ENCODE assay signal across 9 cellular contexts in the genomic region with DNA sequence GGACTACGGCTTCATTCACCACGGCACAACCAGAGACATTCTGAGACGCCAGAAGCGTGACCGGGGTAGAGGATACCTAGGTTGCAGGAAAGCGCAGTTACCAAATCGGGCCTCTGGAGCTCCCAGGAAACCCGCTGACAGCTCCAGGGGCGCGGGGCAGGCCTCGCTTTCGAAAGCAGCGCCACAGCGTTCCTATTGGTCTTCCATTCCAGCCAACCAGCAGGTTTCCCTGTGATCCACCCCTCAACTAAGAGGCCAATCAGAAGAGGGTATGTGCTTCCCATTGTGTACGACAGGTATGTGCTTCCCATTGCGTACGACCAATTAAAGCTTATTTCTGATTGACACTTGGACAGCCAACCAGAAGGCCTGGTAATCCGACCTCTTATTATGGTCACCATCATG. TPM values are rescaled to one million over a fixed set of nuclear protein-coding genes. Genes with fewer than 3 reads are reported as not detected.
A peak's percentile ranks its signal among the peaks of the same experiment; 100 is the strongest.
DNase-seq lines count a peak whose midpoint lies in the region; ATAC-seq and TF ChIP-seq lines count a peak whose summit lies in the region.
"Had no signal": no experiment of that assay in that cellular context is flagged by ENCODE, and none has a peak within 500 bp of the region (broad histone marks: within the 10 kb centered on the region; RNA-seq: fewer than 3 reads in every experiment).

No MANE protein-coding gene starts in this region.

- H3K27me3 Mint-ChIP-seq in CD8-positive, alpha-beta T cell (ENCODE audit: low read depth), result no peaks in the 10 kb centered on the region
- H3K27me3 Mint-ChIP-seq: activated naive CD4-positive, alpha-beta T cell treated with anti-CD3 and anti-CD28 coated beads, Interleukin-2, amount 50 U/mL, for 24 hours had no signal

- H3K9me3 Mint-ChIP-seq in activated naive CD4-positive, alpha-beta T cell treated with anti-CD3 and anti-CD28 coated beads, Interleukin-2, amount 50 U/mL, for 72 hours, result no peaks in the 10 kb centered on the region
- no peaks in the 10 kb centered on the region for H3K9me3 Mint-ChIP-seq in CD8-positive, alpha-beta T cell
- H3K9me3 Mint-ChIP-seq: activated naive CD4-positive, alpha-beta T cell treated with anti-CD3 and anti-CD28 coated beads, Interleukin-2, amount 50 U/mL, for 24 hours had no signal

- H3K9me3 ChIP-seq in heart right ventricle (no peaks in the 10 kb centered on the region), thoracic aorta (no peaks in the 10 kb centered on the region)
- H3K9me3 ChIP-seq in CD8-positive, alpha-beta T cell (ENCODE audit: low read length), result no peaks in the 10 kb centered on the region

- TF ChIP-seq CTCF in heart right ventricle (IDR thresholded peaks at IDR 0.05) (no peak), thoracic aorta (IDR thresholded peaks at IDR 0.05) (no peak), lower leg skin (IDR thresholded peaks at IDR 0.05) (no peak)
- no peak for TF ChIP-seq CTCF in CD8-positive, alpha-beta T cell (IDR thresholded peaks at IDR 0.05)

- no peak overlapping the region for H3K27ac Mint-ChIP-seq in activated naive CD4-positive, alpha-beta T cell treated with anti-CD3 and anti-CD28 coated beads, Interleukin-2, amount 50 U/mL, for 72 hours
- no peak overlapping the region for H3K27ac Mint-ChIP-seq in CD8-positive, alpha-beta T cell
- H3K27ac Mint-ChIP-seq: activated naive CD4-positive, alpha-beta T cell treated with anti-CD3 and anti-CD28 coated beads, Interleukin-2, amount 50 U/mL, for 24 hours had no signal

- 11 to 35% methylated on average over 18 of the region's 18 CpGs for WGBS in heart right ventricle, 2 donors
- WGBS in lower leg skin, 2 donors, result 71 to 77% methylated on average over 6 to 18 of the region's 18 CpGs

- H3K27ac ChIP-seq in heart right ventricle, result peak overlapping the region in 2 of 10 donors; percentile 27 to 44
- no peak overlapping the region for H3K27ac ChIP-seq in thoracic aorta
- no peak overlapping the region for H3K27ac ChIP-seq in CD8-positive, alpha-beta T cell (ENCODE audit: low read depth, low read length)

- TF ChIP-seq POLR2A in lower leg skin (IDR thresholded peaks at IDR 0.05), result no peak

- no peak for DNase-seq in activated naive CD4-positive, alpha-beta T cell treated with anti-CD3 and anti-CD28 coated beads, Interleukin-2, amount 50 U/mL, for 72 hours (ENCODE audit: low spot score in 2 of 2)
- DNase-seq in activated naive CD4-positive, alpha-beta T cell treated with Interleukin-2 at 50 U/mL for 16 hours, result no peak
- DNase-seq in MV-4-11 (lab: John Stamatoyannopoulos, UW) (peak; percentile 60), heart right ventricle (peak in 1 of 2 donors; percentile 28), thoracic aorta (ENCODE audit: low spot score) (no peak), lower leg skin (ENCODE audit: low spot score in 2 of 2) (no peak)
- no peak for DNase-seq in CD8-positive, alpha-beta T cell

- H3K36me3 ChIP-seq in heart right ventricle, result peaks cover 0 to 9% (median 0%) of the 10 kb centered on the region in 9 donors
- H3K36me3 ChIP-seq in thoracic aorta, result no peaks in the 10 kb centered on the region
- no peaks in the 10 kb centered on the region for H3K36me3 ChIP-seq in CD8-positive, alpha-beta T cell (ENCODE audit: insufficient read depth, low read length)

- H3K4me3 ChIP-seq in heart right ventricle, result peak overlapping the region in 9 of 10 donors; percentile 7 to 45 (median 38)
- peak overlapping the region; percentile 39 for H3K4me3 ChIP-seq in thoracic aorta
- no peak overlapping the region for H3K4me3 ChIP-seq in CD8-positive, alpha-beta T cell (ENCODE audit: low read depth, low read length)
- H3K4me3 ChIP-seq in lower leg skin (ENCODE audit: low read depth, poor library complexity, severe bottlenecking), result no peak overlapping the region

- intact Hi-C loops in heart right ventricle (cut with DNase I), result no loop called here
- intact Hi-C loops in CD8-positive, alpha-beta T cell (cut with DNase I, micrococcal nuclease), result no loop called here
- intact Hi-C loops in lower leg skin (cut with DNase I; ENCODE audit: low total_unique reads), result no loop called here

- CTCF ChIA-PET in CD8-positive, alpha-beta T cell (lab: Charles Lee), result no interaction called here

- H3K27me3 ChIP-seq in heart right ventricle (peaks cover 0 to 4% (median 0%) of the 10 kb centered on the region in 7 donors), thoracic aorta (replicated peaks; ENCODE audit: insufficient read depth) (no peaks in the 10 kb centered on the region)
- H3K27me3 ChIP-seq in CD8-positive, alpha-beta T cell (ENCODE audit: insufficient read depth, low read length), result no peaks in the 10 kb centered on the region

- H3K4me1 ChIP-seq in heart right ventricle (peaks cover 0 to 23% (median 0%) of the 10 kb centered on the region in 9 donors), thoracic aorta (ENCODE audit: control insufficient read depth in 1 of 2, low read depth in 2 of 2) (no peaks in the 10 kb centered on the region)
- peaks cover 3% of the 10 kb centered on the region for H3K4me1 ChIP-seq in CD8-positive, alpha-beta T cell (ENCODE audit: insufficient read depth, low read length)

- ATAC-seq in activated naive CD4-positive, alpha-beta T cell treated with anti-CD3 and anti-CD28 coated beads, Interleukin-2, amount 50 U/mL, for 72 hours, result peak; percentile 43 to 69
- peak; percentile 67 to 91 (median 80) for ATAC-seq in heart right ventricle
- ATAC-seq in thoracic aorta (ENCODE audit: insufficient number of reproducible peaks, low FRiP score, low read depth), result no peak
- ATAC-seq in CD8-positive, alpha-beta T cell, result no peak
- no peak for ATAC-seq in GM21390 (IDR thresholded peaks at IDR 0.05; ENCODE audit: unreplicated experiment)

- POLR2A ChIA-PET in CD8-positive, alpha-beta T cell (lab: Charles Lee), result no interaction called here

- H3K36me3 Mint-ChIP-seq in activated naive CD4-positive, alpha-beta T cell treated with anti-CD3 and anti-CD28 coated beads, Interleukin-2, amount 50 U/mL, for 72 hours, result peaks cover 3 to 4% of the 10 kb centered on the region in 2 donors
- H3K36me3 Mint-ChIP-seq in CD8-positive, alpha-beta T cell, result peaks cover 27% of the 10 kb centered on the region

- H3K4me3 Mint-ChIP-seq in CD8-positive, alpha-beta T cell, result no peak overlapping the region
- H3K4me3 Mint-ChIP-seq: activated naive CD4-positive, alpha-beta T cell treated with anti-CD3 and anti-CD28 coated beads, Interleukin-2, amount 50 U/mL, for 24 hours had no signal

- peaks cover 17% of the 10 kb centered on the region for H3K4me1 Mint-ChIP-seq in CD8-positive, alpha-beta T cell (ENCODE audit: low read depth)

RNA-seq across cellular contexts. Expression of a gene that starts 14.9 kb away (rescaled TPM):
- total RNA-seq in activated naive CD4-positive, alpha-beta T cell treated with anti-CD3 and anti-CD28 coated beads, Interleukin-2, amount 50 U/mL, for 72 hours, result 10 to 100 TPM; 37.7 to 42.3 TPM
- 10 to 100 TPM; 41.5 to 54.0 (median 49.4) TPM for total RNA-seq in heart right ventricle
- polyA plus RNA-seq in heart right ventricle, result 10 to 100 TPM; 22.5 to 36.2 TPM
- 10 to 100 TPM; 33.9 to 62.1 TPM for total RNA-seq in thoracic aorta
- 10 to 100 TPM; 23.9 to 27.1 TPM for total RNA-seq in CD8-positive, alpha-beta T cell
- total RNA-seq in lower leg skin, result 100 to 1,000 TPM in 1 of 4 donors, 10 to 100 TPM in 3; 55.0 to 102 (median 70.4) TPM

RNA-seq across cellular contexts. Expression of a gene that starts 42.4 kb away (rescaled TPM):
- 10 to 100 TPM in 1 of 2 donors, 1 to 10 TPM in 1; 8.2 to 22.8 TPM for total RNA-seq in activated naive CD4-positive, alpha-beta T cell treated with anti-CD3 and anti-CD28 coated beads, Interleukin-2, amount 50 U/mL, for 72 hours
- total RNA-seq in heart right ventricle (10 to 100 TPM; 29.5 to 67.8 (median 37.5) TPM), thoracic aorta (10 to 100 TPM; 10.9 to 19.2 TPM), lower leg skin (10 to 100 TPM; 17.7 to 29.9 (median 23.3) TPM)
- polyA plus RNA-seq in heart right ventricle, result 10 to 100 TPM; 12.2 to 21.5 TPM
- 10 to 100 TPM; 24.1 to 32.6 TPM for total RNA-seq in CD8-positive, alpha-beta T cell

RNA-seq across cellular contexts. Expression of a gene that starts 53.3 kb away (rescaled TPM):
- total RNA-seq in activated naive CD4-positive, alpha-beta T cell treated with anti-CD3 and anti-CD28 coated beads, Interleukin-2, amount 50 U/mL, for 72 hours, result 10 to 100 TPM in 1 of 2 donors, 1 to 10 TPM in 1; 7.5 to 20.7 TPM
- total RNA-seq in heart right ventricle, result not detected
- polyA plus RNA-seq in heart right ventricle, result not detected
- not detected for total RNA-seq in thoracic aorta
- total RNA-seq in CD8-positive, alpha-beta T cell, result 10 to 100 TPM; 51.0 to 57.6 TPM
- 1 to 10 TPM in 1 of 4 donors, not detected in 3; 1.9 TPM for total RNA-seq in lower leg skin

RNA-seq across cellular contexts. Expression of a gene that starts 58.2 kb away (rescaled TPM):
- total RNA-seq in activated naive CD4-positive, alpha-beta T cell treated with anti-CD3 and anti-CD28 coated beads, Interleukin-2, amount 50 U/mL, for 72 hours, result 100 to 1,000 TPM; 164 to 349 TPM
- total RNA-seq in heart right ventricle, result 10 to 100 TPM in 1 of 10 donors, 1 to 10 TPM in 6, under 1 TPM in 3; 0.57 to 15.3 (median 2.0) TPM
- 1 to 10 TPM; 1.3 to 1.7 TPM for polyA plus RNA-seq in heart right ventricle
- 10 to 100 TPM in 1 of 2 donors, 1 to 10 TPM in 1; 4.9 to 14.2 TPM for total RNA-seq in thoracic aorta
- total RNA-seq in CD8-positive, alpha-beta T cell, result 100 to 1,000 TPM; 166 to 197 TPM
- 10 to 100 TPM in 2 of 4 donors, 1 to 10 TPM in 2; 7.0 to 19.8 (median 10.6) TPM for total RNA-seq in lower leg skin

Comparison
In these comparisons a context has a peak if more than half of its experiments do, and no peak if none do; other contexts are left out.
1. ATAC-seq: peak in activated naive CD4-positive, alpha-beta T cell treated with anti-CD3 and anti-CD28 coated beads, Interleukin-2, amount 50 U/mL, for 72 hours (2 of 2) and heart right ventricle (8 of 8); none in thoracic aorta (single experiment), CD8-positive, alpha-beta T cell (single experiment) and GM21390 (single experiment).
2. H3K4me3 ChIP-seq: peak in heart right ventricle (9 of 10) and thoracic aorta (single experiment); none in CD8-positive, alpha-beta T cell (single experiment) and lower leg skin (single experiment).